ENCODE assay signal across 15 cellular contexts in the genomic region with DNA sequence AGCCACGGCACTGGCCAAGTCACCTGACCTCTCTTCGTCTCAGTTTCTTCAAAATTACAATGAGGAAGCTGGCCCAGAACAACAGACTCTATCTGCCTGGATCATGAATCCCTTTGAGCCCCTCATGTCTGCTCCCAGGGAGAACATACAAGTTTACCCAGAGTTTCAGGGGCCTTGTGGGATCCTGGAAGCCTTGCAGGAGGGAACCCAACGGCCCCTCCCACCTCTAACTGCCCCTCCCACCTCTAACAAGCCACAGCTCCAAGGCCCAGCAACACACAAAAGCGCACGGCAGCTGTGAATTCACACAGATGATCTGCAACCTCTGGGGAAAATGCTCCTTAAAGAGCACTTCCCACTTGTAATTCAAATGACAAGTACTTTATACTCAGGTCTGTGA.
A peak's percentile ranks its signal among the peaks of the same experiment; 100 is the strongest.
DNase-seq lines count a peak whose midpoint lies in the region; ATAC-seq and TF ChIP-seq lines count a peak whose summit lies in the region.
"Had no signal": no experiment of that assay in that cellular context is flagged by ENCODE, and none has a peak within 500 bp of the region (broad histone marks: within the 10 kb centered on the region; RNA-seq: fewer than 3 reads in every experiment).

No MANE protein-coding gene starts in this region.

- peaks cover 0 to 13% of the 10 kb centered on the region in 2 donors for H3K9me3 Mint-ChIP-seq in stimulated activated naive CD8-positive, alpha-beta T cell treated with anti-CD3 and anti-CD28 coated beads, Interleukin-15, amount 100 ng/mL, for 72 hours
- H3K9me3 Mint-ChIP-seq in neural crest cell = no peaks in the 10 kb centered on the region
- H3K9me3 Mint-ChIP-seq: CD4-positive, alpha-beta T cell had no signal

- no peak for ATAC-seq in stimulated activated naive CD8-positive, alpha-beta T cell treated with anti-CD3 and anti-CD28 coated beads, Interleukin-15, amount 100 ng/mL, for 72 hours
- ATAC-seq in stimulated activated naive CD8-positive, alpha-beta T cell treated with anti-CD3 and anti-CD28 coated beads, Interleukin-15, Interleukin-2, amounts not matched to agents 100 U/mL and 50 U/mL, for 24 hours = no peak
- ATAC-seq in GM21786 (IDR thresholded peaks at IDR 0.05; ENCODE audit: unreplicated experiment) = no peak

- H3K27me3 Mint-ChIP-seq in stimulated activated naive CD8-positive, alpha-beta T cell treated with anti-CD3 and anti-CD28 coated beads, Interleukin-15, amount 100 ng/mL, for 72 hours = no peaks in the 10 kb centered on the region
- H3K27me3 Mint-ChIP-seq in neural crest cell (ENCODE audit: low read depth) = no peaks in the 10 kb centered on the region
- H3K27me3 Mint-ChIP-seq: CD4-positive, alpha-beta T cell had no signal

- peak overlapping the region; percentile 59 to 65 for H3K27ac Mint-ChIP-seq in stimulated activated naive CD8-positive, alpha-beta T cell treated with anti-CD3 and anti-CD28 coated beads, Interleukin-15, amount 100 ng/mL, for 72 hours
- peak overlapping the region; percentile 81 for H3K27ac Mint-ChIP-seq in neural crest cell (ENCODE audit: unreplicated experiment)
- H3K27ac Mint-ChIP-seq: CD4-positive, alpha-beta T cell had no signal

- H3K4me3 Mint-ChIP-seq in stimulated activated naive CD8-positive, alpha-beta T cell treated with anti-CD3 and anti-CD28 coated beads, Interleukin-15, amount 100 ng/mL, for 72 hours = no peak overlapping the region
- no peak overlapping the region for H3K4me3 Mint-ChIP-seq in neural crest cell
- H3K4me3 Mint-ChIP-seq: CD4-positive, alpha-beta T cell had no signal

- peaks cover 15% of the 10 kb centered on the region for H3K36me3 Mint-ChIP-seq in neural crest cell (ENCODE audit: low read depth)

- no peak for TF ChIP-seq CTCF in neural crest cell (conservative IDR thresholded peaks at IDR 0.05)

- DNase-seq in NCI-H2171 treated with DMSO at 0.1 percent for 48 hours (lab: John Stamatoyannopoulos, UW) = peak; percentile 22
- no peak for DNase-seq in NCI-H2171 (lab: John Stamatoyannopoulos, UW)
- no peak for DNase-seq in stimulated activated naive CD8-positive, alpha-beta T cell treated with anti-CD3 and anti-CD28 coated beads, Interleukin-15, amount 100 ng/mL, for 72 hours
- no peak for DNase-seq in stimulated activated naive CD8-positive, alpha-beta T cell treated with anti-CD3 and anti-CD28 coated beads, Interleukin-15, Interleukin-2, amounts not matched to agents 100 U/mL and 50 U/mL, for 24 hours
- DNase-seq in neural crest cell (ENCODE audit: low read depth, low spot score) = no peak
- DNase-seq in NCI-H128 (lab: John Stamatoyannopoulos, UW; ENCODE audit: unreplicated experiment) = no peak
- DNase-seq: 8988T; AML-193; C1 segment of cervical spinal cord; Calu3; CD4-positive, alpha-beta T cell; DMS 273 treated with DMSO at 0.1 percent for 48 hours; GM23248; H7 had no signal

- H3K4me1 Mint-ChIP-seq in stimulated activated naive CD8-positive, alpha-beta T cell treated with anti-CD3 and anti-CD28 coated beads, Interleukin-15, amount 100 ng/mL, for 72 hours = no peaks in the 10 kb centered on the region
- H3K4me1 Mint-ChIP-seq in neural crest cell = peaks cover 14% of the 10 kb centered on the region
